ENCODE assay signal across 15 cellular contexts in the genomic region with DNA sequence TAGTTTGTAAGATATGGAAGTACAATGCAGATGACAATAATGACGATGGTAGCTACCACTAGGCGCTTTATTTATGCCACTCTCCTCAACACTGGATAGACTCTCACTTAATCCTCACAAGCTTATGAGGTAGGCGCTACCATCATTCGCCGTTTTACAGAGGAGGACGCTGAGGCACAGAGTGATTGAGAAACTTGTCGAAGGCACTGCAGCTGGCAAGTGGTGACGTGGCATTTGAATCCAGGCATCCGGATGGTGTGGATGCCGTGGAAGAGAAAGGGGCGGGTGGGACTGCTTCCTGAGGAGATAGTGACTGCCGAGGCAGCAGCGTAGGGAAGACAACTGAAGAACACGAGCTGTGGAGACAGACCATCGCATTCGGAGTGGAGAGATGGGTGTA. TPM values are rescaled to one million over a fixed set of nuclear protein-coding genes. Genes with fewer than 3 reads are reported as not detected.
A peak's percentile ranks its signal among the peaks of the same experiment; 100 is the strongest.
DNase-seq lines count a peak whose midpoint lies in the region; ATAC-seq and TF ChIP-seq lines count a peak whose summit lies in the region.
"Had no signal": no experiment of that assay in that cellular context is flagged by ENCODE, and none has a peak within 500 bp of the region (broad histone marks: within the 10 kb centered on the region; RNA-seq: fewer than 3 reads in every experiment).

No MANE protein-coding gene starts in this region.

- peaks cover 26% of the 10 kb centered on the region for H3K36me3 Mint-ChIP-seq in CD4-positive, CD25-positive, alpha-beta regulatory T cell
- peaks cover 32 to 40% of the 10 kb centered on the region in 2 donors for H3K36me3 Mint-ChIP-seq in activated naive CD4-positive, alpha-beta T cell treated with anti-CD3 and anti-CD28 coated beads, Interleukin-2, amount 50 U/mL, for 72 hours
- no peaks in the 10 kb centered on the region for H3K36me3 Mint-ChIP-seq in natural killer cell

- peak overlapping the region in 2 of 3 donors; percentile 76 to 86 for H3K27ac Mint-ChIP-seq in CD4-positive, CD25-positive, alpha-beta regulatory T cell
- peak overlapping the region; percentile 88 to 93 for H3K27ac Mint-ChIP-seq in activated naive CD4-positive, alpha-beta T cell treated with anti-CD3 and anti-CD28 coated beads, Interleukin-2, amount 50 U/mL, for 72 hours
- peak overlapping the region; percentile 59 to 100 for H3K27ac Mint-ChIP-seq in natural killer cell

- H4K20me1 ChIP-seq in HCT116 (ENCODE audit: insufficient read depth) = peaks cover 28% of the 10 kb centered on the region; the same call in 1 of the 2 replicates

- RAD21 ChIA-PET in HCT116 (lab: Charles Lee; ENCODE audit: low non-redundant PET in 1 of 2, low total read pairs in 2 of 2, uncharacterized antibody in 2 of 2, unreplicated experiment in 2 of 2) = no interaction called here

- H3K4me3 ChIP-seq in CD4-positive, CD25-positive, alpha-beta regulatory T cell (ENCODE audit: low read depth, low read length) = no peak overlapping the region
- no peak overlapping the region; a peak in 1 of 4 replicates for H3K4me3 ChIP-seq in HCT116 (replicated peaks in 1 of 2; ENCODE audit: low read depth in 1 of 2, low read length in 2 of 2)

- no peak overlapping the region for H2AFZ ChIP-seq in HCT116 (ENCODE audit: low read depth, low read length, poor library complexity, severe bottlenecking)

- peak overlapping the region; percentile 97 for H3K4me2 ChIP-seq in HCT116 (ENCODE audit: low read length)

- peaks cover 25% of the 10 kb centered on the region for H3K36me3 ChIP-seq in CD4-positive, CD25-positive, alpha-beta regulatory T cell (ENCODE audit: control insufficient read depth, insufficient read depth, low read length)
- H3K36me3 ChIP-seq in HCT116 (ENCODE audit: control insufficient read depth in 1 of 2, insufficient read depth in 2 of 2, low read length in 2 of 2) = peaks cover 25 to 38% of the 10 kb centered on the region in 2 experiments

- H3K4me1 Mint-ChIP-seq in CD4-positive, CD25-positive, alpha-beta regulatory T cell = peaks cover 7 to 43% (median 28%) of the 10 kb centered on the region in 4 donors
- H3K4me1 Mint-ChIP-seq in natural killer cell = peaks cover 34 to 35% of the 10 kb centered on the region in 2 donors

- TF ChIP-seq RAD21 in HCT116 (IDR thresholded peaks at IDR 0.05; ENCODE audit: low read depth) = no peak

- TF ChIP-seq CTCF in HCT116 (IDR thresholded peaks at IDR 0.05 in 2 of 3, conservative IDR thresholded peaks at IDR 0.05 in 1 of 3; ENCODE audit: borderline replicate concordance in 1 of 3, insufficient read depth in 1 of 3, low read depth in 2 of 3, low read length in 2 of 3) (no peak), natural killer cell (IDR thresholded peaks at IDR 0.05) (no peak)

- ATAC-seq in CD4-positive, CD25-positive, alpha-beta regulatory T cell (ENCODE audit: low read depth in 2 of 2) = no peak
- ATAC-seq in HCT116 (no peak), natural killer cell (no peak)
- ATAC-seq in activated naive CD4-positive, alpha-beta T cell treated with anti-CD3 and anti-CD28 coated beads, Interleukin-2, amount 50 U/mL, for 72 hours = no peak
- ATAC-seq: foreskin keratinocyte had no signal

- H3K9me2 ChIP-seq in HCT116 (ENCODE audit: insufficient read depth) = no peaks in the 10 kb centered on the region

- intact Hi-C loops in HCT116 (cut with micrococcal nuclease) (no loop called here), natural killer cell (cut with micrococcal nuclease) (loop anchor here (10.0 kb wide), 1 partner anchor 1455 kb away; a partner anchor contains a TSS)

- H3K79me2 ChIP-seq in HCT116 (ENCODE audit: insufficient read depth, low read length) = peaks cover 42% of the 10 kb centered on the region

- H3K4me1 ChIP-seq in CD4-positive, CD25-positive, alpha-beta regulatory T cell (ENCODE audit: control insufficient read depth, insufficient read depth, low read length, poor library complexity, severe bottlenecking) = peaks cover 39% of the 10 kb centered on the region
- peaks cover 9 to 33% of the 10 kb centered on the region in 2 experiments for H3K4me1 ChIP-seq in HCT116 (ENCODE audit: control insufficient read depth in 1 of 2, insufficient read depth in 2 of 2, low read length in 2 of 2)

- H3K4me3 Mint-ChIP-seq in CD4-positive, CD25-positive, alpha-beta regulatory T cell = peak overlapping the region; percentile 64 to 96 (median 80)
- H3K4me3 Mint-ChIP-seq in natural killer cell = peak overlapping the region; percentile 100

- TF ChIP-seq POLR2A in HCT116 (IDR thresholded peaks at IDR 0.05; ENCODE audit: borderline replicate concordance, extremely low read depth, insufficient read depth, insufficient read length) = no peak

- H3K9me3 Mint-ChIP-seq in CD4-positive, CD25-positive, alpha-beta regulatory T cell = no peaks in the 10 kb centered on the region
- H3K9me3 Mint-ChIP-seq in activated naive CD4-positive, alpha-beta T cell treated with anti-CD3 and anti-CD28 coated beads, Interleukin-2, amount 50 U/mL, for 72 hours = no peaks in the 10 kb centered on the region
- no peaks in the 10 kb centered on the region for H3K9me3 Mint-ChIP-seq in natural killer cell

- no TSS peak for BruUV-seq in HCT116 (replicated peaks; lab: Mats Ljungman, UMichigan)

- no peak overlapping the region for H3K27ac ChIP-seq in CD4-positive, CD25-positive, alpha-beta regulatory T cell (ENCODE audit: insufficient read depth, low read length, poor library complexity, severe bottlenecking)
- peak overlapping the region; percentile 81; the same call in 1 of the 2 replicates for H3K27ac ChIP-seq in HCT116 (ENCODE audit: low read depth, low read length)

- POLR2A ChIA-PET in HCT116 (lab: Charles Lee) = interaction anchor here (0.6 to 5.7 kb wide), 6 partner anchors 10 to 1630 kb away, joined by 3 to 126 read pairs (median 3); a partner anchor contains a TSS

- no peaks in the 10 kb centered on the region for H3K9me3 ChIP-seq in CD4-positive, CD25-positive, alpha-beta regulatory T cell (ENCODE audit: control insufficient read depth in 2 of 2, low read length in 2 of 2)
- no peaks in the 10 kb centered on the region for H3K9me3 ChIP-seq in HCT116 (ENCODE audit: control insufficient read depth in 1 of 2, insufficient read depth in 1 of 2, low read depth in 1 of 2, low read length in 2 of 2)
- H3K9me3 ChIP-seq: HAP-1 had no signal

- H3K27me3 Mint-ChIP-seq in CD4-positive, CD25-positive, alpha-beta regulatory T cell = no peaks in the 10 kb centered on the region
- no peaks in the 10 kb centered on the region for H3K27me3 Mint-ChIP-seq in natural killer cell (ENCODE audit: low read depth in 2 of 2)

- CTCF ChIA-PET in HCT116 (lab: Charles Lee) = no interaction called here

- peak overlapping the region; percentile 99 for H3K9ac ChIP-seq in HCT116 (ENCODE audit: low read length)

- DNase-seq in CD4-positive, CD25-positive, alpha-beta regulatory T cell = no peak
- no peak for DNase-seq in HCT116 (ENCODE audit: low read depth, low spot score)
- no peak for DNase-seq in activated naive CD4-positive, alpha-beta T cell treated with anti-CD3 and anti-CD28 coated beads, Interleukin-2, amount 50 U/mL, for 72 hours (ENCODE audit: low spot score in 2 of 2)
- DNase-seq in natural killer cell = no peak
- no peak for DNase-seq in NCI-H2171 treated with DMSO at 0.1 percent for 48 hours (lab: John Stamatoyannopoulos, UW)
- no peak for DNase-seq in SIG-M5 (lab: John Stamatoyannopoulos, UW)
- DNase-seq in NCI-H226 = no peak
- DNase-seq: activated effector memory CD4-positive, alpha-beta T cell treated with anti-CD3 and anti-CD28 coated beads, Interleukin-2, amount 50 U/mL, for 16 hours; cortex of kidney; foreskin keratinocyte; KG1; left cardiac atrium; NCI-H2107; occipital lobe had no signal

- H3K27me3 ChIP-seq in CD4-positive, CD25-positive, alpha-beta regulatory T cell (ENCODE audit: control insufficient read depth, insufficient read depth, low read length) = no peaks in the 10 kb centered on the region
- no peaks in the 10 kb centered on the region for H3K27me3 ChIP-seq in HCT116 (ENCODE audit: insufficient read depth, low read length)
- H3K27me3 ChIP-seq: foreskin keratinocyte had no signal

TF ChIP-seq in HCT116, 20 proteins besides CTCF, POLR2A, EP300 and RAD21 (continues in another document):
- no peak for TF ChIP-seq SIN3A (IDR thresholded peaks at IDR 0.05; ENCODE audit: low read depth)

RNA-seq across cellular contexts. Expression of a gene that starts 1.3 kb away (rescaled TPM):
- 1,161 TPM for total RNA-seq in CD4-positive, CD25-positive, alpha-beta regulatory T cell
- 1,000 to 10,000 TPM in 2 of 4 donors, 100 to 1,000 TPM in 2; 756 to 1,075 (median 892) TPM for polyA plus RNA-seq in CD4-positive, CD25-positive, alpha-beta regulatory T cell
- total RNA-seq in HCT116 (2021; ENCODE audit: unreplicated experiment) = 1,666 TPM
- 2,933 and 3,847 TPM in 2 replicates for polyA plus RNA-seq in HCT116 (2012)
- 1,000 to 10,000 TPM; 1,448 to 1,707 TPM for total RNA-seq in activated naive CD4-positive, alpha-beta T cell treated with anti-CD3 and anti-CD28 coated beads, Interleukin-2, amount 50 U/mL, for 72 hours
- total RNA-seq in natural killer cell = 100 to 1,000 TPM; 617 to 958 (median 906) TPM

RNA-seq across cellular contexts. Expression of a gene that starts 8.3 kb away (rescaled TPM):
- total RNA-seq in CD4-positive, CD25-positive, alpha-beta regulatory T cell = 10.1 TPM
- 10 to 100 TPM; 36.6 to 55.5 (median 49.7) TPM for polyA plus RNA-seq in CD4-positive, CD25-positive, alpha-beta regulatory T cell
- total RNA-seq in HCT116 (2021; ENCODE audit: unreplicated experiment) (99.9 TPM), natural killer cell (10 to 100 TPM; 11.5 to 16.7 (median 13.5) TPM)
- 72.0 and 86.5 TPM in 2 replicates for polyA plus RNA-seq in HCT116 (2012)
- 10 to 100 TPM; 10.2 to 15.8 TPM for total RNA-seq in activated naive CD4-positive, alpha-beta T cell treated with anti-CD3 and anti-CD28 coated beads, Interleukin-2, amount 50 U/mL, for 72 hours

RNA-seq across cellular contexts. Expression of a gene that starts 10.0 kb away (rescaled TPM):
- total RNA-seq in CD4-positive, CD25-positive, alpha-beta regulatory T cell = 25.8 TPM
- 10 to 100 TPM; 10.8 to 17.2 (median 15.0) TPM for polyA plus RNA-seq in CD4-positive, CD25-positive, alpha-beta regulatory T cell
- total RNA-seq in HCT116 (2021; ENCODE audit: unreplicated experiment) (113 TPM), natural killer cell (10 to 100 TPM; 24.1 to 53.9 (median 31.2) TPM)
- polyA plus RNA-seq in HCT116 (2012) = 80.1 and 82.8 TPM in 2 replicates
- 10 to 100 TPM; 56.8 to 97.2 TPM for total RNA-seq in activated naive CD4-positive, alpha-beta T cell treated with anti-CD3 and anti-CD28 coated beads, Interleukin-2, amount 50 U/mL, for 72 hours

RNA-seq across cellular contexts. Expression of a gene that starts 23.4 kb away (rescaled TPM):
- total RNA-seq in CD4-positive, CD25-positive, alpha-beta regulatory T cell = 4.1 TPM
- under 1 TPM in 3 of 4 donors, not detected in 1; 0.07 to 0.65 (median 0.17) TPM for polyA plus RNA-seq in CD4-positive, CD25-positive, alpha-beta regulatory T cell
- 0.12 TPM for total RNA-seq in HCT116 (2021; ENCODE audit: unreplicated experiment)
- 0.77 TPM in 1 of 2 replicates, not detected in the other for polyA plus RNA-seq in HCT116 (2012)
- under 1 TPM in 1 of 2 donors, not detected in 1; 0.37 TPM for total RNA-seq in activated naive CD4-positive, alpha-beta T cell treated with anti-CD3 and anti-CD28 coated beads, Interleukin-2, amount 50 U/mL, for 72 hours
- total RNA-seq in natural killer cell = 10 to 100 TPM in 2 of 3 donors, 1 to 10 TPM in 1; 6.8 to 12.6 (median 12.6) TPM
- total RNA-seq: foreskin keratinocyte, occipital lobe had no signal

RNA-seq across cellular contexts. Expression of a gene that starts 26.4 kb away (rescaled TPM):
- total RNA-seq in CD4-positive, CD25-positive, alpha-beta regulatory T cell = 1.1 TPM
- polyA plus RNA-seq in CD4-positive, CD25-positive, alpha-beta regulatory T cell = under 1 TPM in 3 of 4 donors, not detected in 1; 0.42 to 0.60 (median 0.49) TPM
- total RNA-seq in HCT116 (2021; ENCODE audit: unreplicated experiment) (60.3 TPM), natural killer cell (1 to 10 TPM; 7.2 to 8.2 (median 7.5) TPM)
- 72.2 and 90.5 TPM in 2 replicates for polyA plus RNA-seq in HCT116 (2012)
- total RNA-seq in activated naive CD4-positive, alpha-beta T cell treated with anti-CD3 and anti-CD28 coated beads, Interleukin-2, amount 50 U/mL, for 72 hours = not detected
- total RNA-seq: occipital lobe had no signal
